ENCODE assay signal across 6 cellular contexts in genomic region chr16:2008631-2009301, GRCh38. TPM values are rescaled to one million over a fixed set of nuclear protein-coding genes. Genes with fewer than 3 reads are reported as not detected.
DNase-seq lines count a peak whose midpoint lies in the region; ATAC-seq, FAIRE-seq and TF ChIP-seq lines count a peak whose summit lies in the region.

No MANE protein-coding gene starts in this region.

- TF ChIP-seq POLR2A in GM12878 (IDR thresholded peaks at IDR 0.05; ENCODE audit: low read depth, low read length) = no peak

- peaks cover 30 to 37% of the 10 kb centered on the region in 2 donors for H3K4me1 Mint-ChIP-seq in natural killer cell treated with Interleukin-12 subunit alpha and Interleukin-12 subunit beta and Interleukin-15 and Interleukin-18, amount 100 ng/mL, for 72 hours (ENCODE audit: low read depth in 2 of 2)

- no peaks in the 10 kb centered on the region for H3K9me3 Mint-ChIP-seq in natural killer cell treated with Interleukin-12 subunit alpha and Interleukin-12 subunit beta and Interleukin-15 and Interleukin-18, amount 100 ng/mL, for 72 hours

- RAD21 ChIA-PET in GM12878 (lab: Charles Lee; ENCODE audit: unreplicated experiment) = interaction anchor here (1.3 kb wide), 1 partner anchor 18 kb away, joined by 3 read pairs; no protein-coding TSS in a partner anchor

- POLR2A ChIA-PET in GM12878 (lab: Charles Lee) = interaction anchor here (0.6 to 2.2 kb wide), 5 partner anchors 12 to 526 kb away, joined by 3 to 14 read pairs (median 7); partner anchors contain the start of gene TRAF7

- intact Hi-C loops in GM12878 (cut with micrococcal nuclease; ENCODE audit: unreplicated experiment) = loop anchor here (5.0 kb wide), 1 partner anchor 144 kb away; no protein-coding TSS in a partner anchor

- H3K9ac ChIP-seq in GM12878 (ENCODE audit: control insufficient read depth, insufficient read depth, low read length) = peak overlapping the region; percentile 92

- peak; percentile 10 for ATAC-seq in HG03354 (IDR thresholded peaks at IDR 0.05; ENCODE audit: poor library complexity, severe bottlenecking, unreplicated experiment)
- ATAC-seq in GM12878 = peak; percentile 5
- ATAC-seq in natural killer cell treated with Interleukin-12 subunit alpha and Interleukin-12 subunit beta and Interleukin-15 and Interleukin-18, amount 100 ng/mL, for 72 hours = peak in 1 of 2 donors; percentile 6

- H3K36me3 Mint-ChIP-seq in natural killer cell treated with Interleukin-12 subunit alpha and Interleukin-12 subunit beta and Interleukin-15 and Interleukin-18, amount 100 ng/mL, for 72 hours = no peaks in the 10 kb centered on the region

- peak overlapping the region; percentile 81 to 86 for H3K27ac Mint-ChIP-seq in natural killer cell treated with Interleukin-12 subunit alpha and Interleukin-12 subunit beta and Interleukin-15 and Interleukin-18, amount 100 ng/mL, for 72 hours

- no peaks in the 10 kb centered on the region for H3K9me3 ChIP-seq in GM12878 (replicated peaks; ENCODE audit: control insufficient read depth, insufficient read depth, low read length)

- BruUV-seq in GM12878 (replicated peaks; lab: Mats Ljungman, UMichigan) = no TSS peak

- peak overlapping the region; percentile 89 for H3K27ac ChIP-seq in GM12878 (ENCODE audit: control insufficient read depth, insufficient read depth)

- DNase-seq in AG08395 (ENCODE audit: low spot score) (peak; percentile 45), GM12878 (ENCODE audit: low read depth, low spot score) (no peak), COR-L47 (lab: John Stamatoyannopoulos, UW) (no peak), amygdala (lab: John Stamatoyannopoulos, UW) (no peak)
- DNase-seq in natural killer cell treated with Interleukin-12 subunit alpha and Interleukin-12 subunit beta and Interleukin-15 and Interleukin-18, amount 100 ng/mL, for 72 hours (ENCODE audit: low spot score) = no peak

- H3K4me2 ChIP-seq in GM12878 (ENCODE audit: control insufficient read depth, insufficient read depth) = peak overlapping the region; percentile 98

- CTCF ChIA-PET in GM12878 (lab: Yijun Ruan, JAX) = interaction anchor here (1.3 to 1.4 kb wide), 3 partner anchors 8 to 132 kb away, joined by 3 to 8 read pairs (median 3); no protein-coding TSS in a partner anchor

- no peak for FAIRE-seq in GM12878 (lab: Jason Lieb, UNC)

- in situ Hi-C loops in GM12878 (cut with MboI) = no loop called here

- no peak for TF ChIP-seq RAD21 in GM12878 (IDR thresholded peaks at IDR 0.05; ENCODE audit: insufficient read depth, low read depth, low read length)

- H3K79me2 ChIP-seq in GM12878 (ENCODE audit: control insufficient read depth, insufficient read depth, low read length) = peaks cover 66% of the 10 kb centered on the region

- no peaks in the 10 kb centered on the region for H3K27me3 Mint-ChIP-seq in natural killer cell treated with Interleukin-12 subunit alpha and Interleukin-12 subunit beta and Interleukin-15 and Interleukin-18, amount 100 ng/mL, for 72 hours

- peaks cover 0 to 3% of the 10 kb centered on the region in 2 experiments; a peak in 1 of 4 replicates for H3K36me3 ChIP-seq in GM12878 (ENCODE audit: control insufficient read depth in 2 of 2, insufficient read depth in 2 of 2, low read length in 1 of 2)

- 1% methylated on average over 25 of the region's 29 CpGs for WGBS in GM12878 (ENCODE audit: insufficient coverage, insufficient replicate concordance, low lambda C conversion rate, missing lambda C conversion rate)

- TF ChIP-seq CTCF in GM12878 (IDR thresholded peaks at IDR 0.05 in 2 of 3, conservative IDR thresholded peaks at IDR 0.05 in 1 of 3; ENCODE audit: control insufficient read depth in 2 of 3, extremely low read depth in 1 of 3, insufficient read depth in 1 of 3, low read depth in 3 of 3, low read length in 3 of 3) = no peak

- no peak overlapping the region for H2AFZ ChIP-seq in GM12878 (ENCODE audit: control insufficient read depth, low read depth, low read length)

- no peak for TF ChIP-seq EP300 in GM12878 (IDR thresholded peaks at IDR 0.05; ENCODE audit: borderline replicate concordance in 1 of 2, control insufficient read depth in 1 of 2, low read depth in 2 of 2, low read length in 2 of 2)

- peak overlapping the region; percentile 100 for H3K4me3 ChIP-seq in GM12878

- SMC1A ChIA-PET in GM12878 (lab: Charles Lee; ENCODE audit: uncharacterized antibody, unreplicated experiment) = interaction anchor here (1.1 to 1.9 kb wide), 3 partner anchors 27 to 147 kb away, joined by 3 to 5 read pairs (median 3); partner anchors contain the start of genes NOXO1, NTHL1, TRAF7 and TSC2

- H3K27me3 ChIP-seq in GM12878 (replicated peaks in 1 of 2; ENCODE audit: control insufficient read depth in 2 of 2, insufficient read depth in 2 of 2, low read length in 1 of 2) = no peaks in the 10 kb centered on the region

- H4K20me1 ChIP-seq in GM12878 (ENCODE audit: control insufficient read depth, insufficient read depth) = no peaks in the 10 kb centered on the region

- peaks cover 22% of the 10 kb centered on the region for H3K4me1 ChIP-seq in GM12878 (ENCODE audit: control insufficient read depth, insufficient read depth, low read length)

- peak overlapping the region; percentile 95 for H3K4me3 Mint-ChIP-seq in natural killer cell treated with Interleukin-12 subunit alpha and Interleukin-12 subunit beta and Interleukin-15 and Interleukin-18, amount 100 ng/mL, for 72 hours

RNA-seq across cellular contexts. Expression of gene ZNF598, which starts 0.9 kb away (rescaled TPM):
- 23.8 and 28.6 TPM in 2 replicates for total RNA-seq in GM12878 (2013; cell fraction: nucleolus; rRNA removed)
- total RNA-seq in GM12878 (2014; rRNA removed) = 14.7 and 20.6 TPM in 2 replicates
- total RNA-seq in GM12878 (2014; rRNA removed; fragmentation: Illumina TruSeq; extraction: Trizol) = 11.0 and 14.4 TPM in 2 replicates
- 71.3 and 74.0 TPM in 2 replicates for total RNA-seq in GM12878 (2021)
- 5.9 TPM for polyA plus RNA-seq in GM12878 (2011; ENCODE audit: low read depth)
- 4.7 and 12.7 TPM in 2 replicates for polyA plus RNA-seq in GM12878 (2011; rRNA removed)
- 26.7 and 35.4 TPM in 2 replicates for polyA plus RNA-seq in GM12878 (2011; cell fraction: cytosol; rRNA removed)
- 102 and 139 TPM in 2 replicates for polyA plus RNA-seq in GM12878 (2011; cell fraction: nucleus; rRNA removed)
- polyA plus RNA-seq in GM12878 (2012) = 21.2 and 28.2 TPM in 2 replicates
- 5.8 and 14.4 TPM in 2 replicates for polyA plus RNA-seq in GM12878 (2014; fragmentation: Illumina TruSeq; extraction: Trizol)
- polyA plus RNA-seq in GM12878 (2014; fragmentation: Nextera tagmentation; extraction: Ambion mirVana) = under 1 TPM; 0.08 to 0.84 TPM
- 53.8 and 70.0 TPM in 2 replicates for polyA plus RNA-seq in GM12878 (2014; rRNA removed)
- 10 to 100 TPM in 1 of 2 experiments, 1 to 10 TPM in 1; 8.0 to 19.4 TPM for polyA plus RNA-seq in GM12878 (2016; fragmentation: Nextera tagmentation; extraction: Ambion mirVana)
- 8.7 and 17.7 TPM in 2 replicates for polyA minus RNA-seq in GM12878 (2011; rRNA and poly(A)+ RNA removed)
- 19.8 and 21.5 TPM in 2 replicates for polyA minus RNA-seq in GM12878 (2011; cell fraction: cytosol; rRNA and poly(A)+ RNA removed)
- 12.5 and 23.1 TPM in 2 replicates for polyA minus RNA-seq in GM12878 (2011; cell fraction: nucleus; rRNA and poly(A)+ RNA removed)
- total RNA-seq in natural killer cell treated with Interleukin-12 subunit alpha and Interleukin-12 subunit beta and Interleukin-15 and Interleukin-18, amount 100 ng/mL, for 72 hours = 100 to 1,000 TPM in 1 of 2 donors, 10 to 100 TPM in 1; 83.1 to 163 TPM

RNA-seq across cellular contexts. Expression of gene NPW, which starts 10.8 kb away (rescaled TPM):
- total RNA-seq in GM12878 (2013; cell fraction: nucleolus; rRNA removed) = not detected in 2 replicates
- total RNA-seq in GM12878 (2014; rRNA removed) (0.23 and 0.33 TPM in 2 replicates), GM12878 (2014; rRNA removed; fragmentation: Illumina TruSeq; extraction: Trizol) (0.67 TPM in 1 of 2 replicates, not detected in the other), GM12878 (2021) (0.85 and 1.3 TPM in 2 replicates)
- polyA plus RNA-seq in GM12878 (2011; ENCODE audit: low read depth) = not detected
- polyA plus RNA-seq in GM12878 (2011; rRNA removed) (not detected in 2 replicates), GM12878 (2014; fragmentation: Illumina TruSeq; extraction: Trizol) (not detected in 2 replicates), GM12878 (2014; fragmentation: Nextera tagmentation; extraction: Ambion mirVana) (not detected), GM12878 (2014; rRNA removed) (0.24 TPM in 1 of 2 replicates, not detected in the other), GM12878 (2016; fragmentation: Nextera tagmentation; extraction: Ambion mirVana) (1 to 10 TPM; 1.4 to 2.5 TPM)
- polyA plus RNA-seq in GM12878 (2011; cell fraction: cytosol; rRNA removed) = 0.10 TPM in 1 of 2 replicates, not detected in the other
- polyA plus RNA-seq in GM12878 (2011; cell fraction: nucleus; rRNA removed) = 0.21 and 0.67 TPM in 2 replicates
- polyA plus RNA-seq in GM12878 (2012) = 0.16 and 0.22 TPM in 2 replicates
- polyA minus RNA-seq in GM12878 (2011; rRNA and poly(A)+ RNA removed) = not detected in 2 replicates
- polyA minus RNA-seq in GM12878 (2011; cell fraction: cytosol; rRNA and poly(A)+ RNA removed) = not detected in 2 replicates
- polyA minus RNA-seq in GM12878 (2011; cell fraction: nucleus; rRNA and poly(A)+ RNA removed) = not detected in 2 replicates
- 1 to 10 TPM; 1.5 to 3.5 TPM for total RNA-seq in natural killer cell treated with Interleukin-12 subunit alpha and Interleukin-12 subunit beta and Interleukin-15 and Interleukin-18, amount 100 ng/mL, for 72 hours

RNA-seq across cellular contexts. Expression of gene NHERF2, which starts 17.9 kb away (rescaled TPM):
- 0.71 TPM in 1 of 2 replicates, not detected in the other for total RNA-seq in GM12878 (2013; cell fraction: nucleolus; rRNA removed)
- total RNA-seq in GM12878 (2014; rRNA removed) (0.06 TPM in 1 of 2 replicates, not detected in the other), GM12878 (2014; rRNA removed; fragmentation: Illumina TruSeq; extraction: Trizol) (not detected in 2 replicates), GM12878 (2021) (0.31 and 0.51 TPM in 2 replicates)
- not detected for polyA plus RNA-seq in GM12878 (2011; ENCODE audit: low read depth)
- polyA plus RNA-seq in GM12878 (2011; rRNA removed) (0.05 TPM in 1 of 2 replicates, not detected in the other), GM12878 (2014; fragmentation: Illumina TruSeq; extraction: Trizol) (0.06 TPM in 1 of 2 replicates, not detected in the other), GM12878 (2014; fragmentation: Nextera tagmentation; extraction: Ambion mirVana) (not detected), GM12878 (2014; rRNA removed) (not detected in 2 replicates), GM12878 (2016; fragmentation: Nextera tagmentation; extraction: Ambion mirVana) (under 1 TPM; 0.10 to 0.19 TPM)
- polyA plus RNA-seq in GM12878 (2011; cell fraction: cytosol; rRNA removed) = 0.04 and 0.15 TPM in 2 replicates
- polyA plus RNA-seq in GM12878 (2011; cell fraction: nucleus; rRNA removed) = 0.78 and 0.98 TPM in 2 replicates
- polyA plus RNA-seq in GM12878 (2012) = 0.15 and 0.42 TPM in 2 replicates
- not detected in 2 replicates for polyA minus RNA-seq in GM12878 (2011; rRNA and poly(A)+ RNA removed)
- polyA minus RNA-seq in GM12878 (2011; cell fraction: cytosol; rRNA and poly(A)+ RNA removed) = 0.62 TPM in 1 of 2 replicates, not detected in the other
- polyA minus RNA-seq in GM12878 (2011; cell fraction: nucleus; rRNA and poly(A)+ RNA removed) = not detected in 2 replicates
- 1 to 10 TPM; 3.8 to 4.5 TPM for total RNA-seq in natural killer cell treated with Interleukin-12 subunit alpha and Interleukin-12 subunit beta and Interleukin-15 and Interleukin-18, amount 100 ng/mL, for 72 hours

RNA-seq across cellular contexts. Expression of gene SYNGR3, which starts 19.0 kb away (rescaled TPM):
- total RNA-seq in GM12878 (2013; cell fraction: nucleolus; rRNA removed) = 4.2 and 4.8 TPM in 2 replicates
- total RNA-seq in GM12878 (2014; rRNA removed) = 14.8 and 18.1 TPM in 2 replicates
- total RNA-seq in GM12878 (2014; rRNA removed; fragmentation: Illumina TruSeq; extraction: Trizol) = 5.9 and 6.0 TPM in 2 replicates
- total RNA-seq in GM12878 (2021) = 14.1 and 16.4 TPM in 2 replicates
- polyA plus RNA-seq in GM12878 (2011; ENCODE audit: low read depth) = 5.6 TPM
- 7.4 and 10.5 TPM in 2 replicates for polyA plus RNA-seq in GM12878 (2011; rRNA removed)
- 12.2 and 16.5 TPM in 2 replicates for polyA plus RNA-seq in GM12878 (2011; cell fraction: cytosol; rRNA removed)
- polyA plus RNA-seq in GM12878 (2011; cell fraction: nucleus; rRNA removed) = 33.9 and 40.8 TPM in 2 replicates
- 11.9 and 13.4 TPM in 2 replicates for polyA plus RNA-seq in GM12878 (2012)
- polyA plus RNA-seq in GM12878 (2014; fragmentation: Illumina TruSeq; extraction: Trizol) = 3.4 and 7.2 TPM in 2 replicates
- 1 to 10 TPM; 1.2 to 2.0 TPM for polyA plus RNA-seq in GM12878 (2014; fragmentation: Nextera tagmentation; extraction: Ambion mirVana)
- 13.8 and 13.9 TPM in 2 replicates for polyA plus RNA-seq in GM12878 (2014; rRNA removed)
- 1 to 10 TPM; 3.5 to 5.6 TPM for polyA plus RNA-seq in GM12878 (2016; fragmentation: Nextera tagmentation; extraction: Ambion mirVana)
- polyA minus RNA-seq in GM12878 (2011; rRNA and poly(A)+ RNA removed) = 6.7 and 10.8 TPM in 2 replicates
- polyA minus RNA-seq in GM12878 (2011; cell fraction: cytosol; rRNA and poly(A)+ RNA removed) = 4.5 and 4.8 TPM in 2 replicates
- polyA minus RNA-seq in GM12878 (2011; cell fraction: nucleus; rRNA and poly(A)+ RNA removed) = 5.8 and 8.3 TPM in 2 replicates
- 10 to 100 TPM; 21.3 to 43.6 TPM for total RNA-seq in natural killer cell treated with Interleukin-12 subunit alpha and Interleukin-12 subunit beta and Interleukin-15 and Interleukin-18, amount 100 ng/mL, for 72 hours

RNA-seq across cellular contexts. Expression of gene GFER, which starts 24.8 kb away (rescaled TPM):
- 8.2 and 9.5 TPM in 2 replicates for total RNA-seq in GM12878 (2013; cell fraction: nucleolus; rRNA removed)
- 36.6 and 38.2 TPM in 2 replicates for total RNA-seq in GM12878 (2014; rRNA removed)
- 19.8 and 20.7 TPM in 2 replicates for total RNA-seq in GM12878 (2014; rRNA removed; fragmentation: Illumina TruSeq; extraction: Trizol)
- 46.2 and 46.7 TPM in 2 replicates for total RNA-seq in GM12878 (2021)
- 7.5 TPM for polyA plus RNA-seq in GM12878 (2011; ENCODE audit: low read depth)
- 13.7 and 24.3 TPM in 2 replicates for polyA plus RNA-seq in GM12878 (2011; rRNA removed)
- polyA plus RNA-seq in GM12878 (2011; cell fraction: cytosol; rRNA removed) = 19.6 and 29.9 TPM in 2 replicates
- polyA plus RNA-seq in GM12878 (2011; cell fraction: nucleus; rRNA removed) = 22.6 and 24.0 TPM in 2 replicates
- polyA plus RNA-seq in GM12878 (2012) = 37.0 and 38.1 TPM in 2 replicates
- polyA plus RNA-seq in GM12878 (2014; fragmentation: Illumina TruSeq; extraction: Trizol) = 4.8 and 19.7 TPM in 2 replicates
- 1 to 10 TPM; 2.4 to 9.2 TPM for polyA plus RNA-seq in GM12878 (2014; fragmentation: Nextera tagmentation; extraction: Ambion mirVana)
- polyA plus RNA-seq in GM12878 (2014; rRNA removed) = 46.4 and 62.0 TPM in 2 replicates
- 10 to 100 TPM; 55.8 to 57.7 TPM for polyA plus RNA-seq in GM12878 (2016; fragmentation: Nextera tagmentation; extraction: Ambion mirVana)
- 6.9 and 9.4 TPM in 2 replicates for polyA minus RNA-seq in GM12878 (2011; rRNA and poly(A)+ RNA removed)
- polyA minus RNA-seq in GM12878 (2011; cell fraction: cytosol; rRNA and poly(A)+ RNA removed) = 13.5 and 13.9 TPM in 2 replicates
- 11.5 and 12.6 TPM in 2 replicates for polyA minus RNA-seq in GM12878 (2011; cell fraction: nucleus; rRNA and poly(A)+ RNA removed)
- 10 to 100 TPM; 31.9 to 41.7 TPM for total RNA-seq in natural killer cell treated with Interleukin-12 subunit alpha and Interleukin-12 subunit beta and Interleukin-15 and Interleukin-18, amount 100 ng/mL, for 72 hours
